Comparison of ENCODE assay signal across 14 cellular contexts in genomic region chr16:23957287-23957686, GRCh38.
"Had no signal": no experiment of that assay in that cellular context is flagged by ENCODE, and none has a peak within 500 bp of the region (broad histone marks: within the 10 kb centered on the region; RNA-seq: fewer than 3 reads in every experiment).

No MANE protein-coding gene starts in this region.

- DNase-seq: activated CD4-positive, alpha-beta T cell treated with anti-CD3 and anti-CD28 coated beads, Interleukin-2, amount 50 U/mL, for 1 hour; activated naive CD4-positive, alpha-beta T cell treated with anti-CD3 and anti-CD28 coated beads, Interleukin-2, amount 10 ng/mL, durations not matched to agents 7 days and 5 days; brain microvascular endothelial cell; cerebellar nuclear complex; hypothalamus; lower lobe of right lung; midbrain; posterior cingulate gyrus; SK-N-SH; stimulated activated naive CD4-positive, alpha-beta T cell; upper lobe of left lung had no signal

- H3K36me3 ChIP-seq: brain microvascular endothelial cell, lower lobe of right lung, upper lobe of left lung had no signal

- H3K9me3 Mint-ChIP-seq: activated naive CD4-positive, alpha-beta T cell treated with anti-CD3 and anti-CD28 coated beads, Interleukin-2, amount 10 ng/mL, durations not matched to agents 7 days and 5 days; activated T-helper 1 cell treated with anti-CD3 and anti-CD28 coated beads, Interleukin-12 subunit alpha, Interleukin-12 subunit beta, Interleukin-2, Interleukin-4 antibody, amounts not matched to agents 30 ng/mL and 10 ng/mL and 1 ng/mL, durations not matched to agents 14 hours and 24 hours and 36 hours; WTC11 had no signal

- H3K4me3 Mint-ChIP-seq: activated naive CD4-positive, alpha-beta T cell treated with anti-CD3 and anti-CD28 coated beads, Interleukin-2, amount 10 ng/mL, durations not matched to agents 7 days and 5 days; activated T-helper 1 cell treated with anti-CD3 and anti-CD28 coated beads, Interleukin-12 subunit alpha, Interleukin-12 subunit beta, Interleukin-2, Interleukin-4 antibody, amounts not matched to agents 30 ng/mL and 10 ng/mL and 1 ng/mL, durations not matched to agents 14 hours and 24 hours and 36 hours; WTC11 had no signal

- H3K27ac ChIP-seq: brain microvascular endothelial cell, lower lobe of right lung, upper lobe of left lung had no signal

- H3K4me3 ChIP-seq: lower lobe of right lung, skin epidermis, upper lobe of left lung had no signal

- H3K27ac Mint-ChIP-seq: activated naive CD4-positive, alpha-beta T cell treated with anti-CD3 and anti-CD28 coated beads, Interleukin-2, amount 10 ng/mL, durations not matched to agents 7 days and 5 days; activated T-helper 1 cell treated with anti-CD3 and anti-CD28 coated beads, Interleukin-12 subunit alpha, Interleukin-12 subunit beta, Interleukin-2, Interleukin-4 antibody, amounts not matched to agents 30 ng/mL and 10 ng/mL and 1 ng/mL, durations not matched to agents 14 hours and 24 hours and 36 hours; WTC11 had no signal

- ATAC-seq: lower lobe of right lung, WTC11 had no signal

- H3K9me3 ChIP-seq: lower lobe of right lung, SK-N-SH, upper lobe of left lung had no signal

- H3K27me3 Mint-ChIP-seq: activated naive CD4-positive, alpha-beta T cell treated with anti-CD3 and anti-CD28 coated beads, Interleukin-2, amount 10 ng/mL, durations not matched to agents 7 days and 5 days had no signal

- H3K36me3 Mint-ChIP-seq: WTC11 had no signal

- H3K27me3 ChIP-seq: brain microvascular endothelial cell, upper lobe of left lung had no signal
